Comparison of ENCODE assay signal across 16 cellular contexts in genomic region chr15:25838191-25838870, GRCh38. TPM values are rescaled to one million over a fixed set of nuclear protein-coding genes. Genes with fewer than 3 reads are reported as not detected.
"Had no signal": no experiment of that assay in that cellular context is flagged by ENCODE, and none has a peak within 500 bp of the region (broad histone marks: within the 10 kb centered on the region; RNA-seq: fewer than 3 reads in every experiment).

No MANE protein-coding gene starts in this region.

- H3K36me3 ChIP-seq: ovary, thyroid gland had no signal

- H3K4me1 ChIP-seq: foreskin keratinocyte, thyroid gland had no signal

- H3K27ac ChIP-seq: foreskin keratinocyte, ovary, thyroid gland had no signal

- H3K27me3 ChIP-seq: foreskin keratinocyte, ovary, thyroid gland had no signal

- ATAC-seq: foreskin keratinocyte, left lobe of liver, mucosa of descending colon had no signal

- H3K9me3 Mint-ChIP-seq: activated CD4-positive, alpha-beta T cell treated with anti-CD3 and anti-CD28 coated beads, Interleukin-2, amount 10 ng/mL, durations not matched to agents 7 days and 5 days; activated T-helper 2 cell treated with anti-CD3 and anti-CD28 coated beads, Interferon-gamma antibody, Interleukin-2, Interleukin-4, amounts not matched to agents 10 μg/mL and 5 μg/mL and 100 μg/mL, durations not matched to agents 14 hours and 24 hours and 36 hours; neural crest cell; T-cell had no signal

- H3K27me3 Mint-ChIP-seq: activated CD4-positive, alpha-beta T cell treated with anti-CD3 and anti-CD28 coated beads, Interleukin-2, amount 10 ng/mL, durations not matched to agents 7 days and 5 days; T-cell had no signal

- H3K27ac Mint-ChIP-seq: activated CD4-positive, alpha-beta T cell treated with anti-CD3 and anti-CD28 coated beads, Interleukin-2, amount 10 ng/mL, durations not matched to agents 7 days and 5 days; activated T-helper 2 cell treated with anti-CD3 and anti-CD28 coated beads, Interferon-gamma antibody, Interleukin-2, Interleukin-4, amounts not matched to agents 10 μg/mL and 5 μg/mL and 100 μg/mL, durations not matched to agents 14 hours and 24 hours and 36 hours had no signal

- DNase-seq: activated CD4-positive, alpha-beta T cell treated with anti-CD3 and anti-CD28 coated beads, Interleukin-2, amount 10 ng/mL, durations not matched to agents 7 days and 5 days; foreskin keratinocyte; head of caudate nucleus; islet precursor cell; mucosa of descending colon; ovary; stimulated activated CD4-positive, alpha-beta T cell treated with anti-CD3 and anti-CD28 coated beads, Interleukin-12 subunit alpha, Interleukin-12 subunit beta, amount 100 ng/mL, for 4 hours; stimulated activated CD4-positive, alpha-beta T cell treated with anti-CD3 and anti-CD28 coated beads, Interleukin-2, amount 100 ng/mL, for 48 hours; stimulated activated CD8-positive, alpha-beta memory T cell treated with anti-CD3 and anti-CD28 coated beads, Interleukin-4, amount 100 ng/mL, for 48 hours; T-cell; T1000; thyroid gland had no signal

- H3K4me1 Mint-ChIP-seq: neural crest cell had no signal

- H3K4me3 ChIP-seq: mucosa of descending colon, ovary, thyroid gland had no signal

- H3K4me3 Mint-ChIP-seq: activated CD4-positive, alpha-beta T cell treated with anti-CD3 and anti-CD28 coated beads, Interleukin-2, amount 10 ng/mL, durations not matched to agents 7 days and 5 days; neural crest cell had no signal

- H3K9me3 ChIP-seq: ovary, thyroid gland had no signal

RNA-seq across cellular contexts. Expression of gene ATP10A, which starts 24.8 kb away (rescaled TPM):
- total RNA-seq: endothelial cell of umbilical vein, foreskin keratinocyte had no signal
- polyA plus RNA-seq: endothelial cell of umbilical vein, foreskin keratinocyte had no signal
